In the genomic region with DNA sequence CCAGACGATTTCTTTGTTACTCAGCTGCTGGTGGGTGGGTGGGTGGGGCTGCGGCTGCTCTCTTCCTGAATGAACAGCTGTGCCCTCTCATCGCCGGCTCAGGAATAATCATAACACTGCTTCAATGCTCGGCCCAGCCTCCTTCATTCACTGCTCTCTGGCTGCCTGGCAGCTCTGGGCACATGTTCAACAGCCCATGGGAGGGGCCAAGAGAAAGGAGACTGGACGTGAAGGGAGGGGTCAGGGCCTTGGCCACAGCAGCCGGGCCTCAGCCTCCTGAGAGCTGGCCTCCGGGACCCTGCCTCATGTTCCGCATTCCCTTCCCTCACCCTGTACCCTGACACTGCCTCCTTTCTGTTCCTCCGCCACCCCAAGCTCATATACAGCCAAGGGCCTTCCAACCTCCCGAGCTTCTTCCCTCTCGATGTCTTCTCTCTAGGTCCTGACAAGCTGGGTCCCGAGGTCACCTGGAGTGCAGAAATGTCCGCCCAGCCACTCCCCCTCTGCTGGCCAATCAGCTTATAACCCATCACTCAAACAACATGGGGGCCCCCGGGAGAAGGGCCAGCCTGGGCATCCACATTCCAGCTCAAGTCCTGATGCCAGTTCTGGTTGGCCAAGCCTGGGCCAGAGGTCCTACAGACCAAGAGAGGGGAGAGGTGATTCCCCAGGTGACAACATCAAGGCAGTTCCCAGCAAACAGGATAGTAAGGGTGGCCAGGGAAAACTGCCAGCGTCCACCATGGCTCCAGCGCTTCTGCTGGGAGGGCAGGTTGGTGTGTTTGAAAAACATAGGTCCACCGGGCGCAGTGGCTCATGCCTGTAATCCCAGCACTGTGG, we compare ENCODE assay signal across 1 cellular context.
A peak's percentile ranks its signal among the peaks of the same experiment; 100 is the strongest.
TF ChIP-seq lines count a peak whose summit lies in the region.

No MANE protein-coding gene starts in this region.

TF ChIP-seq in HepG2, 621 proteins besides CTCF, POLR2A, EP300 and RAD21 (continued from another document and continues in another):
- TF ChIP-seq, protein P1, sequence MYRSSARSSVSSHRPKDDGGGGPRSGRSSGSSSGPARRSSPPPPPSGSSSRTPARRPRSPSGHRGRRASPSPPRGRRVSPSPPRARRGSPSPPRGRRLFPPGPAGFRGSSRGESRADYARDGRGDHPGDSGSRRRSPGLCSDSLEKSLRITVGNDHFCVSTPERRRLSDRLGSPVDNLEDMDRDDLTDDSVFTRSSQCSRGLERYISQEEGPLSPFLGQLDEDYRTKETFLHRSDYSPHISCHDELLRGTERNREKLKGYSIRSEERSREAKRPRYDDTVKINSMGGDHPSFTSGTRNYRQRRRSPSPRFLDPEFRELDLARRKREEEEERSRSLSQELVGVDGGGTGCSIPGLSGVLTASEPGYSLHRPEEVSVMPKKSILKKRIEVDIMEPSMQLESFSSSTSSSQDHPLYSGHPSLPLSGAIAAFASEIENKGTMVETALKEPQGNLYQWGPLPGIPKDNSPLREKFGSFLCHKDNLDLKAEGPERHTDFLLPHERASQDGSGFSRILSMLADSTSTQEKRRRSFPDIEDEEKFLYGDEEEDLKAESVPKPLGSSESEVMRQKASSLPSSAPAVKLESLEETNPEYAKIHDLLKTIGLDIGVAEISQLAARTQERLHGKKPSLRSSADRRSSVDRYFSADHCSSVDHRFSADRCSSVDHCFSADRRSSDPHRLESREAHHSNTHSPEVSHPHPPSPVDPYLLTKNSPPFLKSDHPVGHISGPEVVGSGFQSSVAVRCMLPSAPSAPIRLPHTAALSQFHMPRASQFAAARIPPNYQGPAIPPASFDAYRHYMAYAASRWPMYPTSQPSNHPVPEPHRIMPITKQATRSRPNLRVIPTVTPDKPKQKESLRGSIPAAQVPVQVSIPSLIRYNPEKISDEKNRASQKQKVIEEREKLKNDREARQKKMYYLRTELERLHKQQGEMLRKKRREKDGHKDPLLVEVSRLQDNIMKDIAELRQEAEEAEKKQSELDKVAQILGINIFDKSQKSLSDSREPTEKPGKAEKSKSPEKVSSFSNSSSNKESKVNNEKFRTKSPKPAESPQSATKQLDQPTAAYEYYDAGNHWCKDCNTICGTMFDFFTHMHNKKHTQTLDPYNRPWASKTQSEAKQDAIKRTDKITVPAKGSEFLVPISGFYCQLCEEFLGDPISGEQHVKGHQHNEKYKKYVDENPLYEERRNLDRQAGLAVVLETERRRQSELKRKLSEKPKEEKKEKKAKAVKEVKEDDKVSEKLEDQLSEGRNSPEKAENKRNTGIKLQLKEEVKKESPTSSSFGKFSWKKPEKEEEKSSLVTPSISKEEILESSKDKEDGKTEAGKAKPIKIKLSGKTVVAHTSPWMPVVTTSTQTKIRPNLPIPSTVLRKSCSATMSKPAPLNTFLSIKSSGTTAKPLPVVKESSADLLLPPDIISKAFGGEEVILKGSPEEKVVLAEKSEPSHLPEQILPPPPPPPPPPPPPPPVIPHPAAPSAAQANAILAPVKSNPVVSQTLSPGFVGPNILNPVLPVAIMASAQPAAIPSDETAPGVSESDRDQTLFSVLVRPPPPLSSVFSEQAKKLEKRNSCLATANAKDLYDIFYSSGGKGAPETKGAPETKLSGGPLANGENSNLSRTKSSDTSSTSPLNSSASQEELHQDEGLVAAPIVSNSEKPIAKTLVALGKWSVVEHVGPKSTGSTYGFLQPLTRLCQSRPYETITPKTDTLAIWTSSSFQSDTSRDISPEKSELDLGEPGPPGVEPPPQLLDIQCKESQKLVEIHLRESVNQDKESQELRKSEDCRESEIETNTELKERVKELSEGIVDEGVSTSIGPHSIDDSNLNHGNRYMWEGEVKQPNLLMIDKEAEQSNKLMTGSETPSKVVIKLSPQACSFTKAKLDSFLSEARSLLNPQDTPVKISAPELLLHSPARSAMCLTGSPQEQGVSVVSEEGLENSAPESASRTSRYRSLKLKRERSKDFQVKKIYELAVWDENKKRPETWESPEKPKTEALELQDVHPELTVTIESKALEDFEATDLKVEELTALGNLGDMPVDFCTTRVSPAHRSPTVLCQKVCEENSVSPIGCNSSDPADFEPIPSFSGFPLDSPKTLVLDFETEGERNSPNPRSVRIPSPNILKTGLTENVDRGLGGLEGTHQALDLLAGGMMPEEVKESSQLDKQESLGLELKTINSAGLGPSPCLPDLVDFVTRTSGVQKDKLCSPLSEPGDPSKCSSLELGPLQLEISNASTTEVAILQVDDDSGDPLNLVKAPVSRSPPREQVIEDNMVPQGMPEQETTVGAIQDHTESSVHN (CRISPR knock-in tag; IDR thresholded peaks at IDR 0.05) = no peak
- TF ChIP-seq, protein P2, sequence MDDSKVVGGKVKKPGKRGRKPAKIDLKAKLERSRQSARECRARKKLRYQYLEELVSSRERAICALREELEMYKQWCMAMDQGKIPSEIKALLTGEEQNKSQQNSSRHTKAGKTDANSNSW (CRISPR knock-in tag; IDR thresholded peaks at IDR 0.05; ENCODE audit: borderline replicate concordance) = no peak
- TF ChIP-seq ZNF225 (CRISPR knock-in tag; IDR thresholded peaks at IDR 0.05) (0 out of 2 replicates have a peak, but pooled peaks have one; percentile 35), ZNF501 (CRISPR knock-in tag; IDR thresholded peaks at IDR 0.05) (peak; percentile 51; the same call in 1 of the 2 replicates), ADNP (CRISPR knock-in tag; IDR thresholded peaks at IDR 0.05) (no peak), MBD4 (IDR thresholded peaks at IDR 0.05; ENCODE audit: borderline replicate concordance, low read length) (no peak), CHD4 (IDR thresholded peaks at IDR 0.05; ENCODE audit: borderline replicate concordance, low read length) (no peak), ZNF282 (IDR thresholded peaks at IDR 0.05; ENCODE audit: partially characterized antibody) (no peak), PHF8 (CRISPR knock-in tag; IDR thresholded peaks at IDR 0.05) (no peak), ESRRA (CRISPR knock-in tag; IDR thresholded peaks at IDR 0.05; ENCODE audit: low read depth) (no peak), HOXA5 (CRISPR knock-in tag; IDR thresholded peaks at IDR 0.05) (no peak), KAT8 (CRISPR knock-in tag; IDR thresholded peaks at IDR 0.05) (peak; percentile 16; the same call in 1 of the 2 replicates), DNMT3B (CRISPR knock-in tag; conservative IDR thresholded peaks at IDR 0.05) (no peak), FOXJ3 (CRISPR knock-in tag; IDR thresholded peaks at IDR 0.05; ENCODE audit: borderline replicate concordance) (no peak), ZFP37 (CRISPR knock-in tag; IDR thresholded peaks at IDR 0.05; ENCODE audit: borderline replicate concordance) (no peak), ZNF350 (CRISPR knock-in tag; IDR thresholded peaks at IDR 0.05; ENCODE audit: borderline replicate concordance, low read depth) (peak; percentile 47; the same call in 1 of the 2 replicates), ZNF558 (CRISPR knock-in tag; IDR thresholded peaks at IDR 0.05; ENCODE audit: borderline replicate concordance) (no peak), MED13 (CRISPR knock-in tag; IDR thresholded peaks at IDR 0.05) (no peak), MED1 (CRISPR knock-in tag; IDR thresholded peaks at IDR 0.05) (0 out of 2 replicates have a peak, but pooled peaks have one; percentile 12), SAP130 (CRISPR knock-in tag; IDR thresholded peaks at IDR 0.05; ENCODE audit: low read depth) (0 out of 2 replicates have a peak, but pooled peaks have one; percentile 25), HOXA3 (CRISPR knock-in tag; IDR thresholded peaks at IDR 0.05) (peak; percentile 17; the same call in 1 of the 2 replicates), NFYB (CRISPR knock-in tag; IDR thresholded peaks at IDR 0.05) (peak; percentile 69), THYN1 (CRISPR knock-in tag; IDR thresholded peaks at IDR 0.05; ENCODE audit: borderline replicate concordance, low read depth) (no peak), PAF1 (CRISPR knock-in tag; IDR thresholded peaks at IDR 0.05) (no peak), ZNF264 (CRISPR knock-in tag; IDR thresholded peaks at IDR 0.05) (no peak), ZFP1 (CRISPR knock-in tag; IDR thresholded peaks at IDR 0.05) (no peak), ZNF678 (CRISPR knock-in tag; IDR thresholded peaks at IDR 0.05) (no peak), KDM3A (CRISPR knock-in tag; IDR thresholded peaks at IDR 0.05; ENCODE audit: low read depth) (no peak), FOSL2 (CRISPR knock-in tag; IDR thresholded peaks at IDR 0.05) (no peak), ZNF614 (CRISPR knock-in tag; IDR thresholded peaks at IDR 0.05; ENCODE audit: borderline replicate concordance) (no peak), ZNF354B (CRISPR knock-in tag; IDR thresholded peaks at IDR 0.05) (no peak), CHD2 (IDR thresholded peaks at IDR 0.05; ENCODE audit: low read depth, low read length) (no peak), ZNF709 (CRISPR knock-in tag; IDR thresholded peaks at IDR 0.05) (no peak), SMARCC2 (IDR thresholded peaks at IDR 0.05) (no peak), CEBPB (IDR thresholded peaks at IDR 0.05; ENCODE audit: borderline replicate concordance, low read depth, low read length) (no peak), ATF7 (IDR thresholded peaks at IDR 0.05) (no peak), ATF7 (CRISPR knock-in tag; IDR thresholded peaks at IDR 0.05) (no peak)
- TF ChIP-seq, protein P3, sequence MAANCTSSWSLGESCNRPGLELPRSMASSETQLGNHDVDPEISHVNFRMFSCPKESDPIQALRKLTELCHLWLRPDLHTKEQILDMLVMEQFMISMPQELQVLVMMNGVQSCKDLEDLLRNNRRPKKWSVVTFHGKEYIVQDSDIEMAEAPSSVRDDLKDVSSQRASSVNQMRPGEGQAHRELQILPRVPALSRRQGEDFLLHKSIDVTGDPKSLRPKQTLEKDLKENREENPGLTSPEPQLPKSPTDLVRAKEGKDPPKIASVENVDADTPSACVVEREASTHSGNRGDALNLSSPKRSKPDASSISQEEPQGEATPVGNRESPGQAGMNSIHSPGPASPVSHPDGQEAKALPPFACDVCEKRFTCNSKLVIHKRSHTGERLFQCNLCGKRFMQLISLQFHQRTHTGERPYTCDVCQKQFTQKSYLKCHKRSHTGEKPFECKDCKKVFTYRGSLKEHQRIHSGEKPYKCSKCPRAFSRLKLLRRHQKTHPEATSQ (CRISPR knock-in tag; IDR thresholded peaks at IDR 0.05; ENCODE audit: borderline replicate concordance) = no peak
- TF ChIP-seq, protein P4, sequence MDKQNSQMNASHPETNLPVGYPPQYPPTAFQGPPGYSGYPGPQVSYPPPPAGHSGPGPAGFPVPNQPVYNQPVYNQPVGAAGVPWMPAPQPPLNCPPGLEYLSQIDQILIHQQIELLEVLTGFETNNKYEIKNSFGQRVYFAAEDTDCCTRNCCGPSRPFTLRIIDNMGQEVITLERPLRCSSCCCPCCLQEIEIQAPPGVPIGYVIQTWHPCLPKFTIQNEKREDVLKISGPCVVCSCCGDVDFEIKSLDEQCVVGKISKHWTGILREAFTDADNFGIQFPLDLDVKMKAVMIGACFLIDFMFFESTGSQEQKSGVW (CRISPR knock-in tag; IDR thresholded peaks at IDR 0.05; ENCODE audit: borderline replicate concordance) = no peak
- TF ChIP-seq, protein P5, sequence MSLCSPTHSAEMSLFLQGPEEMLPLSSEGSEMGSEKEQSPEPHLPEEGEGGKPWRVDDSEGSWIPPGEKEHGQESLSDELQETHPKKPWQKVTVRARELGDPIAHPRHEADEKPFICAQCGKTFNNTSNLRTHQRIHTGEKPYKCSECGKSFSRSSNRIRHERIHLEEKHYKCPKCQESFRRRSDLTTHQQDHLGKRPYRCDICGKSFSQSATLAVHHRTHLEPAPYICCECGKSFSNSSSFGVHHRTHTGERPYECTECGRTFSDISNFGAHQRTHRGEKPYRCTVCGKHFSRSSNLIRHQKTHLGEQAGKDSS (CRISPR knock-in tag; IDR thresholded peaks at IDR 0.05; ENCODE audit: borderline replicate concordance, low read depth) = no peak
- TF ChIP-seq, protein P6, sequence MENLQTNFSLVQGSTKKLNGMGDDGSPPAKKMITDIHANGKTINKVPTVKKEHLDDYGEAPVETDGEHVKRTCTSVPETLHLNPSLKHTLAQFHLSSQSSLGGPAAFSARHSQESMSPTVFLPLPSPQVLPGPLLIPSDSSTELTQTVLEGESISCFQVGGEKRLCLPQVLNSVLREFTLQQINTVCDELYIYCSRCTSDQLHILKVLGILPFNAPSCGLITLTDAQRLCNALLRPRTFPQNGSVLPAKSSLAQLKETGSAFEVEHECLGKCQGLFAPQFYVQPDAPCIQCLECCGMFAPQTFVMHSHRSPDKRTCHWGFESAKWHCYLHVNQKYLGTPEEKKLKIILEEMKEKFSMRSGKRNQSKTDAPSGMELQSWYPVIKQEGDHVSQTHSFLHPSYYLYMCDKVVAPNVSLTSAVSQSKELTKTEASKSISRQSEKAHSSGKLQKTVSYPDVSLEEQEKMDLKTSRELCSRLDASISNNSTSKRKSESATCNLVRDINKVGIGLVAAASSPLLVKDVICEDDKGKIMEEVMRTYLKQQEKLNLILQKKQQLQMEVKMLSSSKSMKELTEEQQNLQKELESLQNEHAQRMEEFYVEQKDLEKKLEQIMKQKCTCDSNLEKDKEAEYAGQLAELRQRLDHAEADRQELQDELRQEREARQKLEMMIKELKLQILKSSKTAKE (CRISPR knock-in tag; IDR thresholded peaks at IDR 0.05; ENCODE audit: borderline replicate concordance) = no peak
- TF ChIP-seq, protein P7, sequence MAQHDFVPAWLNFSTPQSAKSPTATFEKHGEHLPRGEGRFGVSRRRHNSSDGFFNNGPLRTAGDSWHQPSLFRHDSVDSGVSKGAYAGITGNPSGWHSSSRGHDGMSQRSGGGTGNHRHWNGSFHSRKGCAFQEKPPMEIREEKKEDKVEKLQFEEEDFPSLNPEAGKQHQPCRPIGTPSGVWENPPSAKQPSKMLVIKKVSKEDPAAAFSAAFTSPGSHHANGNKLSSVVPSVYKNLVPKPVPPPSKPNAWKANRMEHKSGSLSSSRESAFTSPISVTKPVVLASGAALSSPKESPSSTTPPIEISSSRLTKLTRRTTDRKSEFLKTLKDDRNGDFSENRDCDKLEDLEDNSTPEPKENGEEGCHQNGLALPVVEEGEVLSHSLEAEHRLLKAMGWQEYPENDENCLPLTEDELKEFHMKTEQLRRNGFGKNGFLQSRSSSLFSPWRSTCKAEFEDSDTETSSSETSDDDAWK (CRISPR knock-in tag; IDR thresholded peaks at IDR 0.05) = no peak
- TF ChIP-seq, protein P8, sequence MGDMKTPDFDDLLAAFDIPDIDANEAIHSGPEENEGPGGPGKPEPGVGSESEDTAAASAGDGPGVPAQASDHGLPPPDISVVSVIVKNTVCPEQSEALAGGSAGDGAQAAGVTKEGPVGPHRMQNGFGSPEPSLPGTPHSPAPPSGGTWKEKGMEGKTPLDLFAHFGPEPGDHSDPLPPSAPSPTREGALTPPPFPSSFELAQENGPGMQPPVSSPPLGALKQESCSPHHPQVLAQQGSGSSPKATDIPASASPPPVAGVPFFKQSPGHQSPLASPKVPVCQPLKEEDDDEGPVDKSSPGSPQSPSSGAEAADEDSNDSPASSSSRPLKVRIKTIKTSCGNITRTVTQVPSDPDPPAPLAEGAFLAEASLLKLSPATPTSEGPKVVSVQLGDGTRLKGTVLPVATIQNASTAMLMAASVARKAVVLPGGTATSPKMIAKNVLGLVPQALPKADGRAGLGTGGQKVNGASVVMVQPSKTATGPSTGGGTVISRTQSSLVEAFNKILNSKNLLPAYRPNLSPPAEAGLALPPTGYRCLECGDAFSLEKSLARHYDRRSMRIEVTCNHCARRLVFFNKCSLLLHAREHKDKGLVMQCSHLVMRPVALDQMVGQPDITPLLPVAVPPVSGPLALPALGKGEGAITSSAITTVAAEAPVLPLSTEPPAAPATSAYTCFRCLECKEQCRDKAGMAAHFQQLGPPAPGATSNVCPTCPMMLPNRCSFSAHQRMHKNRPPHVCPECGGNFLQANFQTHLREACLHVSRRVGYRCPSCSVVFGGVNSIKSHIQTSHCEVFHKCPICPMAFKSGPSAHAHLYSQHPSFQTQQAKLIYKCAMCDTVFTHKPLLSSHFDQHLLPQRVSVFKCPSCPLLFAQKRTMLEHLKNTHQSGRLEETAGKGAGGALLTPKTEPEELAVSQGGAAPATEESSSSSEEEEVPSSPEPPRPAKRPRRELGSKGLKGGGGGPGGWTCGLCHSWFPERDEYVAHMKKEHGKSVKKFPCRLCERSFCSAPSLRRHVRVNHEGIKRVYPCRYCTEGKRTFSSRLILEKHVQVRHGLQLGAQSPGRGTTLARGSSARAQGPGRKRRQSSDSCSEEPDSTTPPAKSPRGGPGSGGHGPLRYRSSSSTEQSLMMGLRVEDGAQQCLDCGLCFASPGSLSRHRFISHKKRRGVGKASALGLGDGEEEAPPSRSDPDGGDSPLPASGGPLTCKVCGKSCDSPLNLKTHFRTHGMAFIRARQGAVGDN (CRISPR knock-in tag; IDR thresholded peaks at IDR 0.05) = peak; percentile 73
